ENCODE assay signal across 14 cellular contexts in genomic region chr3:177499779-177500423, GRCh38.
"Had no signal": no experiment of that assay in that cellular context is flagged by ENCODE, and none has a peak within 500 bp of the region (broad histone marks: within the 10 kb centered on the region; RNA-seq: fewer than 3 reads in every experiment).

No MANE protein-coding gene starts in this region.

- H3K27ac ChIP-seq: breast epithelium, left lung, neural progenitor cell, right atrium auricular region had no signal

- H3K4me1 Mint-ChIP-seq: activated naive CD8-positive, alpha-beta T cell treated with anti-CD3 and anti-CD28 coated beads, Interleukin-2, amount 10 ng/mL, durations not matched to agents 7 days and 5 days; stimulated activated effector memory CD8-positive, alpha-beta T cell treated with anti-CD3 and anti-CD28 coated beads, Interleukin-12 subunit alpha, Interleukin-12 subunit beta, amount 100 ng/mL, for 72 hours had no signal

- H3K27me3 ChIP-seq: breast epithelium, dorsolateral prefrontal cortex, left lung, neural progenitor cell, right atrium auricular region, transverse colon had no signal

- H3K4me1 ChIP-seq: breast epithelium, left lung, neural progenitor cell, right atrium auricular region, transverse colon had no signal

- DNase-seq: activated CD8-positive, alpha-beta memory T cell treated with anti-CD3 and anti-CD28 coated beads, Interleukin-2, amount 50 U/mL, for 4 hours; activated CD8-positive, alpha-beta T cell treated with anti-CD3 and anti-CD28 coated beads for 36 hours; activated naive CD8-positive, alpha-beta T cell treated with anti-CD3 and anti-CD28 coated beads, Interleukin-2, amount 10 ng/mL, durations not matched to agents 7 days and 5 days; anterior cingulate cortex; dorsolateral prefrontal cortex; left lung; T1000; transverse colon had no signal

- H3K4me2 ChIP-seq: neural progenitor cell, smooth muscle cell had no signal

- H3K36me3 ChIP-seq: breast epithelium, left lung, neural progenitor cell, right atrium auricular region, transverse colon had no signal

- ATAC-seq: activated CD8-positive, alpha-beta T cell treated with anti-CD3 and anti-CD28 coated beads for 36 hours; esophagus mucosa; left lung; stimulated activated effector memory CD8-positive, alpha-beta T cell treated with anti-CD3 and anti-CD28 coated beads, Interleukin-12 subunit alpha, Interleukin-12 subunit beta, amount 100 ng/mL, for 72 hours had no signal

- H3K27ac Mint-ChIP-seq: activated CD8-positive, alpha-beta T cell treated with anti-CD3 and anti-CD28 coated beads for 36 hours; activated naive CD8-positive, alpha-beta T cell treated with anti-CD3 and anti-CD28 coated beads, Interleukin-2, amount 10 ng/mL, durations not matched to agents 7 days and 5 days; neural progenitor cell; stimulated activated effector memory CD8-positive, alpha-beta T cell treated with anti-CD3 and anti-CD28 coated beads, Interleukin-12 subunit alpha, Interleukin-12 subunit beta, amount 100 ng/mL, for 72 hours had no signal

- H3K9me3 ChIP-seq: breast epithelium, left lung, right atrium auricular region, transverse colon had no signal

- H3K9me3 Mint-ChIP-seq: activated CD8-positive, alpha-beta T cell treated with anti-CD3 and anti-CD28 coated beads for 36 hours; activated naive CD8-positive, alpha-beta T cell treated with anti-CD3 and anti-CD28 coated beads, Interleukin-2, amount 10 ng/mL, durations not matched to agents 7 days and 5 days; neural progenitor cell; stimulated activated effector memory CD8-positive, alpha-beta T cell treated with anti-CD3 and anti-CD28 coated beads, Interleukin-12 subunit alpha, Interleukin-12 subunit beta, amount 100 ng/mL, for 72 hours had no signal

- H2AFZ ChIP-seq: neural progenitor cell had no signal

- H3K36me3 Mint-ChIP-seq: neural progenitor cell; stimulated activated effector memory CD8-positive, alpha-beta T cell treated with anti-CD3 and anti-CD28 coated beads, Interleukin-12 subunit alpha, Interleukin-12 subunit beta, amount 100 ng/mL, for 72 hours had no signal

- H3K27me3 Mint-ChIP-seq: activated CD8-positive, alpha-beta T cell treated with anti-CD3 and anti-CD28 coated beads for 36 hours; activated naive CD8-positive, alpha-beta T cell treated with anti-CD3 and anti-CD28 coated beads, Interleukin-2, amount 10 ng/mL, durations not matched to agents 7 days and 5 days had no signal

- H3K4me3 Mint-ChIP-seq: activated CD8-positive, alpha-beta T cell treated with anti-CD3 and anti-CD28 coated beads for 36 hours; activated naive CD8-positive, alpha-beta T cell treated with anti-CD3 and anti-CD28 coated beads, Interleukin-2, amount 10 ng/mL, durations not matched to agents 7 days and 5 days; neural progenitor cell; stimulated activated effector memory CD8-positive, alpha-beta T cell treated with anti-CD3 and anti-CD28 coated beads, Interleukin-12 subunit alpha, Interleukin-12 subunit beta, amount 100 ng/mL, for 72 hours had no signal

- H3K4me3 ChIP-seq: breast epithelium, dorsolateral prefrontal cortex, left lung, neural progenitor cell, right atrium auricular region, smooth muscle cell, transverse colon had no signal
